Comparison of ENCODE assay signal across 31 cellular contexts in the genomic region with DNA sequence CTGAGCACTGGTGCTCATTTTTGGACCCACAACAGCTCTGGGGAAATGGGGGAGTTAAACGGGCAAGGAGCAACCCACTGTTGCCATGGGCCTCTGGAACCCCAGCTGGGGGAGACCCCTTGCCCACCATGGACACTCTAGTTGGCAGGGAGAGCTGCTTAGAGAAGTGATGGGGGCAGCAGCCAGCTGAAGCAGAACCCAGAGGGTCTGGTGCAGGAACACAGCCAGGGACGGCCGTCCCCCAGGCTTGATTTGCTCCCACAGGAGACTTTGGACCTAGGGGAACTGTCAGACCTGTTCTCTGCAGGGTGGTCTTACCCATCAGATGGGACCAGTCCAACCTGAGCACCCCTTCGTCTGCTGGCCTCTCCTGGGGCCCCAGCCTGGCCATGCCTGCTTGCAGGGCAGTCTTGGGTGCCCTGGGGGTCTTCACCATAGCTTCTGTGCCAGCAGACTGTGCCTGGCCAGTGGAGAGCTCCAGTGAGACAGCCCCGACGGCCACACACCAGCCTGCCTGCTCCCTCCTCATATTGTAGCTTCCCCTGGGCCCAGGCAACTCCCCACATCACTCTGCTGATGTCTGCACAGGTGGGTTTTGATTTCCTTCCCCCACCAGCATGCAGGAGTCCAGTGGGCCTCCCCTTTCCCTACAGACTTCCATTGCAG. TPM values are rescaled to one million over a fixed set of nuclear protein-coding genes. Genes with fewer than 3 reads are reported as not detected.
DNase-seq lines count a peak whose midpoint lies in the region; ATAC-seq and TF ChIP-seq lines count a peak whose summit lies in the region.
"Had no signal": no experiment of that assay in that cellular context is flagged by ENCODE, and none has a peak within 500 bp of the region (broad histone marks: within the 10 kb centered on the region; RNA-seq: fewer than 3 reads in every experiment).

No MANE protein-coding gene starts in this region.

- no peak for TF ChIP-seq CTCF in H9 (conservative IDR thresholded peaks at IDR 0.05)

- H2BK15ac ChIP-seq in H9 (ENCODE audit: low read depth, low read length), result no peak overlapping the region

- H3K27me3 ChIP-seq in H9 (ENCODE audit: insufficient read depth, low read length), result no peaks in the 10 kb centered on the region
- H3K27me3 ChIP-seq: cardiac muscle cell, thyroid gland had no signal

- no peak overlapping the region for H3K18ac ChIP-seq in H9 (ENCODE audit: insufficient read length, low read depth, low read length)

- no peaks in the 10 kb centered on the region; the same call in 1 of the 2 replicates for H3K79me2 ChIP-seq in H9 (ENCODE audit: insufficient read depth, low read length)

- H3K14ac ChIP-seq in H9 (ENCODE audit: insufficient read depth, low read length), result no peak overlapping the region; the same call in 1 of the 2 replicates

- H3K79me1 ChIP-seq in H9 (ENCODE audit: insufficient read depth, low read depth, low read length, poor library complexity, severe bottlenecking), result peaks cover 6% of the 10 kb centered on the region

- no peak overlapping the region for H3K4me3 Mint-ChIP-seq in H9
- H3K4me3 Mint-ChIP-seq in activated CD4-positive, alpha-beta memory T cell treated with anti-CD3 and anti-CD28 coated beads, Interleukin-2, amount 10 ng/mL, durations not matched to agents 7 days and 5 days, result no peak overlapping the region
- H3K4me3 Mint-ChIP-seq: activated B cell treated with CpG ODN at 0.5 μM for 24 hours; activated CD8-positive, alpha-beta T cell treated with anti-CD3 and anti-CD28 coated beads, Interleukin-2, amount 10 ng/mL, durations not matched to agents 7 days and 5 days; activated naive CD4-positive, alpha-beta T cell treated with anti-CD3 and anti-CD28 coated beads for 36 hours; CD14-positive monocyte had no signal

- WGBS in H9 (ENCODE audit: extremely low coverage, insufficient read length, low lambda C conversion rate), result no CpG with 5 or more reads among the region's 6 CpGs

- H3K9me3 Mint-ChIP-seq in H9, result peaks cover 9 to 27% of the 10 kb centered on the region in 2 experiments; a peak in 4 of 5 replicates
- H3K9me3 Mint-ChIP-seq in activated CD4-positive, alpha-beta memory T cell treated with anti-CD3 and anti-CD28 coated beads, Interleukin-2, amount 10 ng/mL, durations not matched to agents 7 days and 5 days, result peaks cover 23% of the 10 kb centered on the region

- H3K27ac Mint-ChIP-seq in H9, result peak overlapping the region in 2 of 3 experiments; percentile 8 to 70; a peak in 2 of 7 replicates
- no peak overlapping the region for H3K27ac Mint-ChIP-seq in activated CD4-positive, alpha-beta memory T cell treated with anti-CD3 and anti-CD28 coated beads, Interleukin-2, amount 10 ng/mL, durations not matched to agents 7 days and 5 days
- H3K27ac Mint-ChIP-seq: activated B cell treated with CpG ODN at 0.5 μM for 24 hours; activated CD8-positive, alpha-beta T cell treated with anti-CD3 and anti-CD28 coated beads, Interleukin-2, amount 10 ng/mL, durations not matched to agents 7 days and 5 days; activated naive CD4-positive, alpha-beta T cell treated with anti-CD3 and anti-CD28 coated beads for 36 hours; CD14-positive monocyte had no signal

- no peak overlapping the region for H3K23ac ChIP-seq in H9 (ENCODE audit: insufficient read length, low read depth, low read length)

- H3K27ac ChIP-seq in H9 (ENCODE audit: insufficient read length, low read depth, low read length), result no peak overlapping the region
- H3K27ac ChIP-seq: cardiac muscle cell, RWPE1, spleen, thyroid gland had no signal

- ATAC-seq in HG03025 (IDR thresholded peaks at IDR 0.05; ENCODE audit: low FRiP score, unreplicated experiment), result no peak
- ATAC-seq: activated CD8-positive, alpha-beta T cell treated with anti-CD3 and anti-CD28 coated beads, Interleukin-2, amount 10 ng/mL, durations not matched to agents 7 days and 5 days; SK-N-SH treated with all-trans-retinoic acid at 6 μM for 48 hours had no signal

- no peak overlapping the region for H3T11ph ChIP-seq in H9 (ENCODE audit: low read length)

- H3K36me3 Mint-ChIP-seq in H9 (ENCODE audit: insufficient read depth in 1 of 3, low read depth in 3 of 3), result peaks cover 6 to 27% (median 12%) of the 10 kb centered on the region in 3 experiments; a peak in 6 of 7 replicates
- no peaks in the 10 kb centered on the region for H3K36me3 Mint-ChIP-seq in activated CD4-positive, alpha-beta memory T cell treated with anti-CD3 and anti-CD28 coated beads, Interleukin-2, amount 10 ng/mL, durations not matched to agents 7 days and 5 days (ENCODE audit: low read depth)
- H3K36me3 Mint-ChIP-seq: CD14-positive monocyte had no signal

- no peak overlapping the region for H2BK20ac ChIP-seq in H9 (ENCODE audit: low read depth, low read length, poor library complexity, severe bottlenecking)

- POLR2A ChIA-PET in activated CD4-positive, alpha-beta memory T cell treated with anti-CD3 and anti-CD28 coated beads, Interleukin-2, amount 10 ng/mL, durations not matched to agents 7 days and 5 days (lab: Charles Lee), result no interaction called here

- no peaks in the 10 kb centered on the region for H3K9me3 ChIP-seq in H9 (ENCODE audit: control insufficient read depth, low read depth, low read length)
- H3K9me3 ChIP-seq: thyroid gland had no signal

- 0 out of 2 replicates have a peak, but pooled peaks cover 3% of the 10 kb centered on the region for H3K4me1 ChIP-seq in H9 (ENCODE audit: insufficient read depth, low read length)
- H3K4me1 ChIP-seq: thyroid gland had no signal

- H4K8ac ChIP-seq in H9 (replicated peaks; ENCODE audit: insufficient read length, low read depth, low read length), result no peak overlapping the region

- no peak overlapping the region for H2AFZ ChIP-seq in H9 (ENCODE audit: low read length)

- CTCF ChIA-PET in activated CD4-positive, alpha-beta memory T cell treated with anti-CD3 and anti-CD28 coated beads, Interleukin-2, amount 10 ng/mL, durations not matched to agents 7 days and 5 days (lab: Charles Lee), result interaction anchor here (1.1 kb wide), 1 partner anchor 20 kb away, joined by 3 read pairs; no protein-coding TSS in a partner anchor

- no peaks in the 10 kb centered on the region for H4K20me1 ChIP-seq in H9 (ENCODE audit: control insufficient read depth, insufficient read depth, insufficient read length)

- no peak overlapping the region for H2BK120ac ChIP-seq in H9 (ENCODE audit: low read depth, low read length, poor library complexity, severe bottlenecking)

- no peak overlapping the region for H3K4ac ChIP-seq in H9 (ENCODE audit: low read depth, low read length)

- DNase-seq in H9 (no peak), iPS-NIHi11 (ENCODE audit: low spot score) (peak; percentile 1), NCI-H1930 (lab: John Stamatoyannopoulos, UW) (no peak)
- peak; percentile 8 for DNase-seq in activated CD4-positive, alpha-beta memory T cell treated with anti-CD3 and anti-CD28 coated beads, Interleukin-2, amount 10 ng/mL, durations not matched to agents 7 days and 5 days
- DNase-seq in stimulated activated CD8-positive, alpha-beta memory T cell treated with anti-CD3 and anti-CD28 coated beads, Interleukin-4, amount 100 ng/mL, for 48 hours, result peak; percentile 9
- DNase-seq in stimulated activated CD4-positive, alpha-beta T cell treated with anti-CD3 and anti-CD28 coated beads, Interleukin-15, amount 100 ng/mL, for 24 hours, result no peak
- DNase-seq: activated CD8-positive, alpha-beta T cell treated with anti-CD3 and anti-CD28 coated beads, Interleukin-2, amount 10 ng/mL, durations not matched to agents 7 days and 5 days; activated naive CD4-positive, alpha-beta T cell treated with anti-CD3 and anti-CD28 coated beads for 36 hours; anterior cingulate cortex; Calu3; glutamatergic neuron; kidney glomerular epithelial cell; mammary epithelial cell; NCI-H1105; NCI-H2029; NCI-H226; NCI-H748 treated with DMSO at 0.1 percent for 48 hours; nucleus accumbens; spleen; stimulated activated CD4-positive, alpha-beta T cell treated with anti-CD3 and anti-CD28 coated beads, Interleukin-4, amount 100 ng/mL, for 1 hour; stimulated activated naive CD4-positive, alpha-beta T cell treated with Interleukin-2 at 50 U/mL for 16 hours; T-helper 9 cell; thyroid gland had no signal

- no peak overlapping the region for H4K5ac ChIP-seq in H9 (ENCODE audit: insufficient read length, low read depth, low read length)

- no peak overlapping the region for H3K56ac ChIP-seq in H9 (ENCODE audit: insufficient read length, low read depth, low read length)

- H3K4me2 ChIP-seq in H9 (ENCODE audit: insufficient read depth, insufficient read length, low read length), result no peak overlapping the region

- H2BK5ac ChIP-seq in H9 (ENCODE audit: insufficient read length, low read length), result no peak overlapping the region

- no peak overlapping the region for H2AK5ac ChIP-seq in H9 (ENCODE audit: insufficient read length, low read length)

- no peaks in the 10 kb centered on the region for H3K27me3 Mint-ChIP-seq in H9 (ENCODE audit: low read depth)
- H3K27me3 Mint-ChIP-seq in activated CD4-positive, alpha-beta memory T cell treated with anti-CD3 and anti-CD28 coated beads, Interleukin-2, amount 10 ng/mL, durations not matched to agents 7 days and 5 days, result peaks cover 28% of the 10 kb centered on the region

- H3K23me2 ChIP-seq in H9 (ENCODE audit: insufficient read length, low read depth, low read length, poor library complexity, severe bottlenecking), result no peaks in the 10 kb centered on the region

- no peak overlapping the region for H4K91ac ChIP-seq in H9 (ENCODE audit: insufficient read length, low read depth, low read length)

- no peak overlapping the region for H3K9ac ChIP-seq in H9 (ENCODE audit: extremely low read depth, insufficient read length, low read length)

- no peak overlapping the region for H2BK12ac ChIP-seq in H9 (ENCODE audit: insufficient read length, low read depth, low read length)

- peaks cover 0 to 7% of the 10 kb centered on the region in 2 experiments; a peak in 2 of 4 replicates for H3K4me1 Mint-ChIP-seq in H9
- H3K4me1 Mint-ChIP-seq in activated CD4-positive, alpha-beta memory T cell treated with anti-CD3 and anti-CD28 coated beads, Interleukin-2, amount 10 ng/mL, durations not matched to agents 7 days and 5 days, result peaks cover 6% of the 10 kb centered on the region
- H3K4me1 Mint-ChIP-seq: CD14-positive monocyte had no signal

RNA-seq across cellular contexts. Expression of a gene that starts 11.3 kb away (rescaled TPM):
- 32.8 and 36.0 TPM in 2 replicates for total RNA-seq in H9 (2021)
- 1 to 10 TPM; 4.2 to 4.4 TPM for total RNA-seq in activated CD4-positive, alpha-beta memory T cell treated with anti-CD3 and anti-CD28 coated beads, Interleukin-2, amount 10 ng/mL, durations not matched to agents 7 days and 5 days

RNA-seq across cellular contexts. Expression of a gene that starts 17.6 kb away (rescaled TPM):
- total RNA-seq in H9 (2021), result 6.7 and 6.8 TPM in 2 replicates
- total RNA-seq in activated CD4-positive, alpha-beta memory T cell treated with anti-CD3 and anti-CD28 coated beads, Interleukin-2, amount 10 ng/mL, durations not matched to agents 7 days and 5 days, result under 1 TPM in 1 of 2 experiments, not detected in 1; 0.18 TPM
- total RNA-seq: activated naive CD4-positive, alpha-beta T cell treated with anti-CD3 and anti-CD28 coated beads for 36 hours; dermis microvascular lymphatic vessel endothelial cell; M059J had no signal

RNA-seq across cellular contexts. Expression of a gene that starts 55.6 kb away (rescaled TPM):
- total RNA-seq in H9 (2021), result 68.7 and 69.2 TPM in 2 replicates
- 10 to 100 TPM; 54.7 to 56.1 TPM for total RNA-seq in activated CD4-positive, alpha-beta memory T cell treated with anti-CD3 and anti-CD28 coated beads, Interleukin-2, amount 10 ng/mL, durations not matched to agents 7 days and 5 days

Comparison
In these comparisons a context has a peak if more than half of its experiments do, and no peak if none do; other contexts are left out.
1. DNase-seq: peak in activated CD4-positive, alpha-beta memory T cell treated with anti-CD3 and anti-CD28 coated beads, Interleukin-2, amount 10 ng/mL, durations not matched to agents 7 days and 5 days (single experiment), iPS-NIHi11 (single experiment) and stimulated activated CD8-positive, alpha-beta memory T cell treated with anti-CD3 and anti-CD28 coated beads, Interleukin-4, amount 100 ng/mL, for 48 hours (single experiment); none in H9 (single experiment), NCI-H1930 (0 of 2) and stimulated activated CD4-positive, alpha-beta T cell treated with anti-CD3 and anti-CD28 coated beads, Interleukin-15, amount 100 ng/mL, for 24 hours (single experiment).